In genomic region chr11:76824083-76824939, GRCh38 we compare ENCODE assay signal across 10 cellular contexts. TPM values are rescaled to one million over a fixed set of nuclear protein-coding genes. Genes with fewer than 3 reads are reported as not detected.
DNase-seq lines count a peak whose midpoint lies in the region; ATAC-seq and TF ChIP-seq lines count a peak whose summit lies in the region.
"Had no signal": no experiment of that assay in that cellular context is flagged by ENCODE, and none has a peak within 500 bp of the region (broad histone marks: within the 10 kb centered on the region; RNA-seq: fewer than 3 reads in every experiment).

No MANE protein-coding gene starts in this region.

- CTCF ChIA-PET in Caco-2 (lab: Charles Lee) = interaction anchor here (1.3 to 1.6 kb wide), 2 partner anchors 18 to 96 kb away, joined by 3 to 5 read pairs; no protein-coding TSS in a partner anchor

- no TSS peak for BruUV-seq in Caco-2 (replicated peaks; lab: Mats Ljungman, UMichigan)

- peak overlapping the region; percentile 6 for H3K27ac Mint-ChIP-seq in Caco-2 (ENCODE audit: unreplicated experiment)

- peaks cover 12% of the 10 kb centered on the region for H3K4me1 Mint-ChIP-seq in Caco-2 (ENCODE audit: low read depth, unreplicated experiment)

- H3K4me3 ChIP-seq in Caco-2 (ENCODE audit: low read depth, low read length) (no peak overlapping the region), esophagus (ENCODE audit: low read depth in 1 of 2, low read length in 2 of 2) (no peak overlapping the region), neutrophil (ENCODE audit: low read depth in 1 of 2, low read length in 1 of 2) (no peak overlapping the region)
- H3K4me3 ChIP-seq: dorsolateral prefrontal cortex had no signal

- H3K4me1 ChIP-seq in Caco-2 (peaks cover 11% of the 10 kb centered on the region), esophagus (ENCODE audit: control insufficient read depth in 2 of 2, insufficient read depth in 2 of 2, low read length in 1 of 2) (peaks cover 0 to 10% of the 10 kb centered on the region in 2 donors), neutrophil (ENCODE audit: control insufficient read depth in 1 of 2, insufficient read depth in 1 of 2, low read depth in 1 of 2, low read length in 1 of 2) (peaks cover 16% of the 10 kb centered on the region in 2 experiments)

- DNase-seq in Caco-2 = peak in 1 of 2 experiments; percentile 36
- peak; percentile 82 for DNase-seq in RPMI7951 (ENCODE audit: low read depth)
- no peak for DNase-seq in NCI-H526 (lab: John Stamatoyannopoulos, UW)
- no peak for DNase-seq in hippocampal formation (lab: John Stamatoyannopoulos, UW)
- DNase-seq in activated CD8-positive, alpha-beta memory T cell treated with anti-CD3 and anti-CD28 coated beads, Interleukin-2, amount 50 U/mL, for 4 hours = no peak
- DNase-seq: DND-41, dorsolateral prefrontal cortex had no signal

- intact Hi-C loops in Caco-2 (cut with micrococcal nuclease; ENCODE audit: unreplicated experiment) = no loop called here

- peaks cover 8% of the 10 kb centered on the region for H3K9me3 Mint-ChIP-seq in Caco-2 (ENCODE audit: unreplicated experiment)

- TF ChIP-seq CTCF in Caco-2 (IDR thresholded peaks at IDR 0.05; ENCODE audit: insufficient read depth in 1 of 2, low read depth in 1 of 2, low read length in 1 of 2, severe bottlenecking in 1 of 2, unreplicated experiment in 1 of 2) = no peak
- no peak for TF ChIP-seq CTCF in neutrophil (IDR thresholded peaks at IDR 0.05)

- H3K27me3 ChIP-seq in Caco-2 (replicated peaks; ENCODE audit: control insufficient read depth, insufficient read depth, low read length) = no peaks in the 10 kb centered on the region
- H3K27me3 ChIP-seq in esophagus (ENCODE audit: control insufficient read depth in 1 of 2, insufficient read depth in 2 of 2, low read length in 2 of 2) = no peaks in the 10 kb centered on the region
- H3K27me3 ChIP-seq in neutrophil = no peaks in the 10 kb centered on the region
- H3K27me3 ChIP-seq: dorsolateral prefrontal cortex had no signal

- peak overlapping the region; percentile 42 to 78 for H3K27ac ChIP-seq in esophagus (ENCODE audit: low read depth in 2 of 2, low read length in 1 of 2)
- H3K27ac ChIP-seq in neutrophil = peak overlapping the region; percentile 57

- H3K36me3 Mint-ChIP-seq in Caco-2 (ENCODE audit: insufficient read depth, unreplicated experiment) = no peaks in the 10 kb centered on the region

- H3K36me3 ChIP-seq in Caco-2 (ENCODE audit: control insufficient read depth, insufficient read depth, low read length) (no peaks in the 10 kb centered on the region), esophagus (ENCODE audit: control insufficient read depth in 2 of 2, insufficient read depth in 2 of 2, low read length in 1 of 2) (no peaks in the 10 kb centered on the region), neutrophil (no peaks in the 10 kb centered on the region)

- H3K9me3 ChIP-seq in Caco-2 (peaks cover 4% of the 10 kb centered on the region; the same call in 1 of the 2 replicates), esophagus (ENCODE audit: control insufficient read depth in 2 of 2, insufficient read depth in 1 of 2, low read depth in 1 of 2, low read length in 1 of 2) (no peaks in the 10 kb centered on the region), neutrophil (no peaks in the 10 kb centered on the region)

- WGBS in esophagus, 2 donors = 42 to 57% methylated on average over 9 of the region's 9 CpGs

- H3K4me3 Mint-ChIP-seq in Caco-2 (ENCODE audit: unreplicated experiment) = no peak overlapping the region

- H3K27me3 Mint-ChIP-seq in Caco-2 (ENCODE audit: insufficient read depth, unreplicated experiment) = no peaks in the 10 kb centered on the region

- POLR2A ChIA-PET in Caco-2 (lab: Charles Lee) = no interaction called here

- no peak for ATAC-seq in HG03520 (IDR thresholded peaks at IDR 0.05; ENCODE audit: unreplicated experiment)

RNA-seq across cellular contexts. Expression of gene ACER3, which starts 36.4 kb away (rescaled TPM):
- 37.5 and 40.6 TPM in 2 replicates for total RNA-seq in Caco-2 (2022)
- total RNA-seq in RPMI7951 (2014; rRNA removed; shearing (Covaris generic)) = 41.9 and 47.2 TPM in 2 replicates
- 1 to 10 TPM; 7.2 to 8.2 TPM for polyA plus RNA-seq in esophagus

RNA-seq across cellular contexts. Expression of gene TSKU, which starts 41.2 kb away (rescaled TPM):
- total RNA-seq in Caco-2 (2022) = 38.6 and 40.6 TPM in 2 replicates
- 45.2 and 52.2 TPM in 2 replicates for total RNA-seq in RPMI7951 (2014; rRNA removed; shearing (Covaris generic))
- 10 to 100 TPM; 23.9 to 34.8 TPM for polyA plus RNA-seq in esophagus
